Comparison of ENCODE assay signal across 20 cellular contexts in the genomic region with DNA sequence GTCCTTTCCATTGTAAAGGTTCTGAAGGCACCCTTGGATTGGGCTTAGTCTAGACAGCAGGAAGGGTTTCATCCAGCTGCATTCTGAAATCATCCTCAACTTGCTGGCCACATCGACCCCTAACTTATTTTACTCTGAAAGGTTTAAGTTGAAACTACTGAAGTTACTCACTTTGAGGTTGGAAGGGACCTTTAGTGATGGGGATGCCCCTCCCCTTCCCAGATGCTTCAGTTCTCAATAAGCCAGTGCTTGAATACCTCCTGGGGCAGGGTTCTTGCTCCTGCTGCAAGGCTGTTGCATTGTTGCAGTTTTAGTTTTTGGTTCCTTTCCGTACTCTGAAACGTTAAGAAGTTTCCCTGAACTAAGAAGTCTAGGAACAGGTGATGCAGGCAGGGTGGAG. TPM values are rescaled to one million over a fixed set of nuclear protein-coding genes. Genes with fewer than 3 reads are reported as not detected.
"Had no signal": no experiment of that assay in that cellular context is flagged by ENCODE, and none has a peak within 500 bp of the region (broad histone marks: within the 10 kb centered on the region; RNA-seq: fewer than 3 reads in every experiment).

No MANE protein-coding gene starts in this region.

- H3K9me3 Mint-ChIP-seq: activated T-helper 2 cell treated with anti-CD3 and anti-CD28 coated beads, Interferon-gamma antibody, Interleukin-2, Interleukin-4, amounts not matched to agents 10 μg/mL and 5 μg/mL and 100 μg/mL, durations not matched to agents 14 hours and 24 hours and 36 hours; effector memory CD8-positive, alpha-beta T cell; immature natural killer cell; natural killer cell had no signal

- H3K4me1 Mint-ChIP-seq: immature natural killer cell had no signal

- ATAC-seq: effector memory CD8-positive, alpha-beta T cell; left ventricle myocardium superior; natural killer cell; psoas muscle; right cardiac atrium had no signal

- H3K4me3 Mint-ChIP-seq: activated naive CD8-positive, alpha-beta T cell; effector memory CD8-positive, alpha-beta T cell; immature natural killer cell; natural killer cell had no signal

- H3K36me3 Mint-ChIP-seq: activated naive CD8-positive, alpha-beta T cell; immature natural killer cell; natural killer cell had no signal

- H3K27ac Mint-ChIP-seq: activated naive CD8-positive, alpha-beta T cell; activated T-helper 2 cell treated with anti-CD3 and anti-CD28 coated beads, Interferon-gamma antibody, Interleukin-2, Interleukin-4, amounts not matched to agents 10 μg/mL and 5 μg/mL and 100 μg/mL, durations not matched to agents 14 hours and 24 hours and 36 hours; effector memory CD8-positive, alpha-beta T cell; immature natural killer cell; natural killer cell had no signal

- H3K27me3 Mint-ChIP-seq: activated naive CD8-positive, alpha-beta T cell had no signal

- DNase-seq: activated CD4-positive, alpha-beta T cell treated with anti-CD3 and anti-CD28 coated beads for 4 hours; activated T-cell treated with anti-CD3 and anti-CD28 coated beads for 4 hours; amygdala; effector memory CD8-positive, alpha-beta T cell; immature natural killer cell; left ventricle myocardium superior; mesendoderm; natural killer cell; ovary; psoas muscle; right cardiac atrium; stimulated activated CD4-positive, alpha-beta T cell treated with anti-CD3 and anti-CD28 coated beads, Interleukin-4, amount 100 ng/mL, for 24 hours; stimulated activated naive CD4-positive, alpha-beta T cell; substantia nigra; SW 1271; WERI-Rb-1 had no signal

RNA-seq across cellular contexts. Expression of a gene that starts 26.4 kb away (rescaled TPM):
- total RNA-seq: activated CD8-positive, alpha-beta memory T cell treated with anti-CD3 and anti-CD28 coated beads for 36 hours; natural killer cell; SK-MEL-5 had no signal
